Comparison of ENCODE assay signal across 8 cellular contexts in the genomic region with DNA sequence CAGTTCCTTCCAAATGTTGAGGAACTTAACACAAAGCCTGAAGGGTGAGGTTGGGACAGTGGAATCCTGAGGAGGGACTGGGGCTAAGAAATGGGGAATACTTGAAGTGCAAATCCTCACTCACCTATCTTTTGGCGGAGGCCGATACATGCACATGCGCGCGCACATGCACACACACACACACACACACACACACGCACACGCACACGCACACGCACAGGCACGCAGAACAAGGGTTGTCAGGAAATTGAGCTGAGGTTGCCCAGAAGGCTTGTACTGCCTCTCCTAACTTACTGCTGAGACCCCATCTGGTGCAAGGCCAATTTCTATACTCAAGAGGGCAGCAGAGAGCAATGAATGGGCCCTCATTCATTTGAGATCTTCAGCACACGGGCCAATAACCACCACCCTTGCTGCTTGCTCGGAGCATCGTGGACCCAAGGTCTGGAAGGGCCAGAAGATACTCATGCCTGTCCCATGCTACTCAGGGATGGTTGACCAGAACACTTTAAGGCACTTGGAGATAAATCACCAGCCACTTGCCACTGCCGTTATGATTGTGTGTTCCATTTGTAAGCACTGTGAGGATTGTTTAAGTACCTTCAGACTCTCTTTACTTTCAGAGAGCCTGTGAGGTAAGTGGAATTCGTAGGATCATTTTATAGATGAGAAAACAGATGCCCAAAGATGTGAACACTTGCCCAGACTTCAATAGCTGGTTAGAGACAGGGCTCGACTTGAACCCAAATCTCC. TPM values are rescaled to one million over a fixed set of nuclear protein-coding genes. Genes with fewer than 3 reads are reported as not detected.
DNase-seq lines count a peak whose midpoint lies in the region; ATAC-seq and TF ChIP-seq lines count a peak whose summit lies in the region.

No MANE protein-coding gene starts in this region.

- CTCF ChIA-PET in Panc1 (lab: Charles Lee): interaction anchor here (0.6 to 1.6 kb wide), 5 partner anchors 10 to 1121 kb away, joined by 3 to 6 read pairs (median 4); a partner anchor contains a TSS

- H3K27ac ChIP-seq in Karpas-422 (ENCODE audit: low read length): no peak overlapping the region
- no peak overlapping the region for H3K27ac ChIP-seq in Panc1 (ENCODE audit: low read length)
- no peak overlapping the region for H3K27ac ChIP-seq in fibroblast of lung (ENCODE audit: insufficient read depth, low read length)
- no peak overlapping the region for H3K27ac ChIP-seq in substantia nigra (ENCODE audit: low read depth, low read length, poor library complexity, severe bottlenecking)

- no peaks in the 10 kb centered on the region for H3K79me2 ChIP-seq in Karpas-422 (ENCODE audit: low read length)
- no peaks in the 10 kb centered on the region for H3K79me2 ChIP-seq in fibroblast of lung (ENCODE audit: control insufficient read depth, insufficient read depth, low read length)

- DNase-seq in EH (ENCODE audit: low read depth) (peak; percentile 84), Karpas-422 (peak; percentile 94), Panc1 (ENCODE audit: low read depth, low spot score) (peak; percentile 82), activated T-cell treated with anti-CD3 and anti-CD28 coated beads for 48 hours (ENCODE audit: low read depth) (peak; percentile 54), fibroblast of lung (ENCODE audit: low read depth in 2 of 2) (peak; percentile 73 to 85), neural crest cell (ENCODE audit: low read depth, low spot score) (peak; percentile 63), substantia nigra (lab: John Stamatoyannopoulos, UW) (peak in 42 of 49 donors; percentile 2 to 68 (median 42))

- peak; percentile 90 for TF ChIP-seq CTCF in Panc1 (IDR thresholded peaks at IDR 0.05)
- TF ChIP-seq CTCF in fibroblast of lung (conservative IDR thresholded peaks at IDR 0.05 in 1 of 2, IDR thresholded peaks at IDR 0.05 in 1 of 2; ENCODE audit: low read depth in 1 of 2, low read length in 2 of 2): peak; percentile 78 to 94
- peak; percentile 68 for TF ChIP-seq CTCF in neural crest cell (conservative IDR thresholded peaks at IDR 0.05)

- H3K27ac Mint-ChIP-seq in neural crest cell (ENCODE audit: unreplicated experiment): no peak overlapping the region

- H3K9me2 ChIP-seq in Karpas-422 (replicated peaks; ENCODE audit: insufficient read depth, low read length): no peaks in the 10 kb centered on the region

- intact Hi-C loops in Panc1 (cut with micrococcal nuclease; ENCODE audit: unreplicated experiment): loop anchor here (2.0 kb wide), 2 partner anchors 17 to 41 kb away; no protein-coding TSS in a partner anchor

- POLR2A ChIA-PET in Panc1 (lab: Charles Lee): no interaction called here

- H3K36me3 Mint-ChIP-seq in neural crest cell (ENCODE audit: low read depth): no peaks in the 10 kb centered on the region

- H2AFZ ChIP-seq in Karpas-422 (ENCODE audit: low read length) (peak overlapping the region; percentile 76; the same call in 1 of the 2 replicates), fibroblast of lung (ENCODE audit: low read length) (peak overlapping the region; percentile 37)

- H3K9me3 ChIP-seq in Karpas-422 (ENCODE audit: low read length) (no peaks in the 10 kb centered on the region), Panc1 (ENCODE audit: control insufficient read depth, insufficient read depth, low read depth, low read length) (no peaks in the 10 kb centered on the region), fibroblast of lung (ENCODE audit: control insufficient read depth, insufficient read depth, low read depth, low read length) (no peaks in the 10 kb centered on the region)

- peaks cover 8% of the 10 kb centered on the region for H3K4me1 Mint-ChIP-seq in neural crest cell

- H3K4me3 Mint-ChIP-seq in neural crest cell: no peak overlapping the region

- H4K20me1 ChIP-seq in Karpas-422 (ENCODE audit: insufficient read depth, low read depth, low read length): no peaks in the 10 kb centered on the region
- H4K20me1 ChIP-seq in fibroblast of lung (ENCODE audit: control insufficient read depth, extremely low read depth, insufficient read depth, low read length): no peaks in the 10 kb centered on the region

- H3K4me3 ChIP-seq in Karpas-422 (ENCODE audit: low read length): peak overlapping the region; percentile 29; the same call in 1 of the 2 replicates
- no peak overlapping the region for H3K4me3 ChIP-seq in Panc1 (ENCODE audit: low read depth in 2 of 2, low read length in 2 of 2)
- H3K4me3 ChIP-seq in fibroblast of lung (replicated peaks in 1 of 4; ENCODE audit: control extremely low read depth in 1 of 4, insufficient read depth in 1 of 4, low read depth in 3 of 4, low read length in 4 of 4): no peak overlapping the region

- H3K27me3 ChIP-seq in Karpas-422 (ENCODE audit: low read length) (no peaks in the 10 kb centered on the region), Panc1 (ENCODE audit: control insufficient read depth, insufficient read depth, low read length) (no peaks in the 10 kb centered on the region), fibroblast of lung (ENCODE audit: control insufficient read depth, insufficient read depth, low read length) (no peaks in the 10 kb centered on the region)

- H3K9ac ChIP-seq in Karpas-422 (ENCODE audit: low read length) (peak overlapping the region; percentile 39), fibroblast of lung (ENCODE audit: insufficient read depth, low read length) (no peak overlapping the region)

- H3K27me3 Mint-ChIP-seq in neural crest cell (ENCODE audit: low read depth): no peaks in the 10 kb centered on the region

- H3K36me3 ChIP-seq in Karpas-422 (ENCODE audit: insufficient read depth, low read length): no peaks in the 10 kb centered on the region
- H3K36me3 ChIP-seq in Panc1 (ENCODE audit: control insufficient read depth, insufficient read depth, low read length): no peaks in the 10 kb centered on the region
- no peaks in the 10 kb centered on the region for H3K36me3 ChIP-seq in fibroblast of lung (ENCODE audit: control insufficient read depth, insufficient read depth, low read length)

- BruUV-seq in Panc1 (replicated peaks; lab: Mats Ljungman, UMichigan): no TSS peak

- H3K4me2 ChIP-seq in Karpas-422 (ENCODE audit: low read depth, low read length, poor library complexity, severe bottlenecking) (peak overlapping the region; percentile 49), fibroblast of lung (ENCODE audit: extremely low read depth, insufficient read depth, low read length) (no peak overlapping the region)

- peak; percentile 96 for ATAC-seq in GM21786 (IDR thresholded peaks at IDR 0.05; ENCODE audit: unreplicated experiment)
- peak; percentile 99 for ATAC-seq in Panc1

- H3K4me1 ChIP-seq in Karpas-422 (ENCODE audit: low read length) (peaks cover 8% of the 10 kb centered on the region), Panc1 (ENCODE audit: control insufficient read depth, insufficient read depth, low read length) (no peaks in the 10 kb centered on the region), fibroblast of lung (ENCODE audit: control insufficient read depth, extremely low read depth, insufficient read depth, low read length) (no peaks in the 10 kb centered on the region)

- no peaks in the 10 kb centered on the region for H3K9me3 Mint-ChIP-seq in neural crest cell

- in situ Hi-C loops in Panc1 (cut with HindIII; ENCODE audit: low pct_unique_long_range_greater_than_20kb, low sequenced_read_pairs): no loop called here

RNA-seq across cellular contexts. Expression of a gene that starts 21.5 kb away (rescaled TPM):
- total RNA-seq in Karpas-422 (2014; rRNA removed; shearing (Covaris generic); ENCODE audit: low replicate concordance): 435 and 600 TPM in 2 replicates
- total RNA-seq in Panc1 (2021; ENCODE audit: unreplicated experiment): 647 TPM
- 644 TPM for polyA plus RNA-seq in Panc1 (2012; ENCODE audit: insufficient read length)
- 207 and 256 TPM in 2 replicates for total RNA-seq in fibroblast of lung
- polyA plus RNA-seq in fibroblast of lung: 631 and 647 TPM in 2 replicates
- 781 and 796 TPM in 2 replicates for polyA plus RNA-seq in fibroblast of lung (2012)
- 73.6 and 84.5 TPM in 2 replicates for polyA minus RNA-seq in fibroblast of lung (ENCODE audit: low replicate concordance)
- 589 and 641 TPM in 2 replicates for total RNA-seq in neural crest cell

RNA-seq across cellular contexts. Expression of a gene that starts 45.7 kb away (rescaled TPM):
- 16.8 and 32.3 TPM in 2 replicates for total RNA-seq in Karpas-422 (2014; rRNA removed; shearing (Covaris generic); ENCODE audit: low replicate concordance)
- total RNA-seq in Panc1 (2021; ENCODE audit: unreplicated experiment) (6.7 TPM), fibroblast of lung (29.7 and 31.1 TPM in 2 replicates), neural crest cell (14.0 and 17.1 TPM in 2 replicates)
- polyA plus RNA-seq in Panc1 (2012; ENCODE audit: insufficient read length): 8.6 TPM
- 10.4 and 15.0 TPM in 2 replicates for polyA plus RNA-seq in fibroblast of lung
- polyA plus RNA-seq in fibroblast of lung (2012): 7.4 and 8.8 TPM in 2 replicates
- polyA minus RNA-seq in fibroblast of lung (ENCODE audit: low replicate concordance): 1.9 TPM in 1 of 2 replicates, not detected in the other

RNA-seq across cellular contexts. Expression of a gene that starts 45.8 kb away (rescaled TPM):
- 21.0 and 42.9 TPM in 2 replicates for total RNA-seq in Karpas-422 (2014; rRNA removed; shearing (Covaris generic); ENCODE audit: low replicate concordance)
- total RNA-seq in Panc1 (2021; ENCODE audit: unreplicated experiment) (38.8 TPM), fibroblast of lung (17.0 and 20.8 TPM in 2 replicates), neural crest cell (31.2 and 32.4 TPM in 2 replicates)
- polyA plus RNA-seq in Panc1 (2012; ENCODE audit: insufficient read length): 8.5 TPM
- 13.2 and 19.5 TPM in 2 replicates for polyA plus RNA-seq in fibroblast of lung
- polyA plus RNA-seq in fibroblast of lung (2012): 8.1 and 11.7 TPM in 2 replicates
- polyA minus RNA-seq in fibroblast of lung (ENCODE audit: low replicate concordance): 1.1 and 3.1 TPM in 2 replicates

Comparison
In these comparisons a context has a peak if more than half of its experiments do, and no peak if none do; other contexts are left out.
1. DNase-seq: peak in every context shown above with its lines; median percentile 94 in Karpas-422; 84 in EH; 82 in Panc1; 79 in fibroblast of lung; 63 in neural crest cell; 54 in activated T-cell treated with anti-CD3 and anti-CD28 coated beads for 48 hours; 42 in substantia nigra.